ENCODE assay signal across 13 cellular contexts in the genomic region with DNA sequence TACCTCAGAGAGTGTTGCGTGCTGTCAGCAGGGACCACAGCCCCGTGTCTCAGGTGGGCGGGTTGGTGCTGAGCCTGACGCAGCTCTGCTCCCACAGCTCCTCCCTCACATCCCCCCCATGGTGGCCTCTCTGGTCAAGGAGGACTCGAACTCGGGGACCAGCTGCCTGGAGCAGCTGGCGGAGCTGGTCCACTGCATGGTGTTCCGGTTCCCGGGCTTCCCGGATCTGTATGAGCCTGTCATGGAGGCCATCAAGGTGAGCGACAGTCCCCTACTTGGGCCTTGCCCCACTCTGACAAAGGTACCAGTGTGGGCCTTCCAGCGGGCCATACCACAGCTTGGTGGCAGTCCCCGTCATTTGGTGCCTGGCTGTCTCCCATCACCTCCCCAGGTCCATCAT.
"Had no signal": no experiment of that assay in that cellular context is flagged by ENCODE, and none has a peak within 500 bp of the region (broad histone marks: within the 10 kb centered on the region; RNA-seq: fewer than 3 reads in every experiment).

No MANE protein-coding gene starts in this region.

- H3K4me1 Mint-ChIP-seq: brain had no signal

- H3K4me3 Mint-ChIP-seq: activated CD4-positive, alpha-beta T cell treated with anti-CD3 and anti-CD28 coated beads for 36 hours; brain; stimulated activated naive CD8-positive, alpha-beta T cell treated with anti-CD3 and anti-CD28 coated beads, Interleukin-15, amount 100 ng/mL, for 72 hours had no signal

- ATAC-seq: activated CD4-positive, alpha-beta T cell treated with anti-CD3 and anti-CD28 coated beads for 36 hours; activated naive CD4-positive, alpha-beta T cell treated with anti-CD3 and anti-CD28 coated beads, Interleukin-2, amount 50 U/mL, for 72 hours; esophagus mucosa; stimulated activated naive CD8-positive, alpha-beta T cell treated with anti-CD3 and anti-CD28 coated beads, Interleukin-15, amount 100 ng/mL, for 72 hours had no signal

- H3K27me3 ChIP-seq: dorsolateral prefrontal cortex, SJCRH30, thyroid gland had no signal

- H3K9me3 ChIP-seq: SJCRH30, thyroid gland had no signal

- H3K4me1 ChIP-seq: SJCRH30, thyroid gland had no signal

- H3K9me3 Mint-ChIP-seq: activated naive CD4-positive, alpha-beta T cell treated with anti-CD3 and anti-CD28 coated beads, Interleukin-2, amount 50 U/mL, for 72 hours; brain; stimulated activated naive CD8-positive, alpha-beta T cell treated with anti-CD3 and anti-CD28 coated beads, Interleukin-15, amount 100 ng/mL, for 72 hours had no signal

- H3K36me3 ChIP-seq: SJCRH30 had no signal

- DNase-seq: activated CD4-positive, alpha-beta T cell treated with anti-CD3 and anti-CD28 coated beads for 36 hours; amniotic stem cell; dorsolateral prefrontal cortex; glutamatergic neuron; mammary epithelial cell; SJCRH30; stimulated activated CD4-positive, alpha-beta T cell treated with anti-CD3 and anti-CD28 coated beads, Interleukin-4, amount 100 ng/mL, for 1 hour; stimulated activated naive CD8-positive, alpha-beta T cell treated with anti-CD3 and anti-CD28 coated beads, Interleukin-15, amount 100 ng/mL, for 72 hours; thyroid gland; WERI-Rb-1 had no signal

- H3K27me3 Mint-ChIP-seq: activated CD4-positive, alpha-beta T cell treated with anti-CD3 and anti-CD28 coated beads for 36 hours; brain; stimulated activated naive CD8-positive, alpha-beta T cell treated with anti-CD3 and anti-CD28 coated beads, Interleukin-15, amount 100 ng/mL, for 72 hours had no signal

- H3K27ac Mint-ChIP-seq: stimulated activated naive CD8-positive, alpha-beta T cell treated with anti-CD3 and anti-CD28 coated beads, Interleukin-15, amount 100 ng/mL, for 72 hours had no signal

- H3K27ac ChIP-seq: SJCRH30, thyroid gland, WERI-Rb-1 had no signal

- H3K4me3 ChIP-seq: dorsolateral prefrontal cortex, SJCRH30, thyroid gland had no signal
